Comparison of ENCODE assay signal across 12 cellular contexts in genomic region chr9:132404228-132404881, GRCh38. TPM values are rescaled to one million over a fixed set of nuclear protein-coding genes. Genes with fewer than 3 reads are reported as not detected.
A peak's percentile ranks its signal among the peaks of the same experiment; 100 is the strongest.
DNase-seq lines count a peak whose midpoint lies in the region; ATAC-seq, FAIRE-seq and TF ChIP-seq lines count a peak whose summit lies in the region.
"Had no signal": no experiment of that assay in that cellular context is flagged by ENCODE, and none has a peak within 500 bp of the region (broad histone marks: within the 10 kb centered on the region; RNA-seq: fewer than 3 reads in every experiment).

No MANE protein-coding gene starts in this region.

- no peaks in the 10 kb centered on the region for H3K27me3 ChIP-seq in testis
- no peaks in the 10 kb centered on the region for H3K27me3 ChIP-seq in BE2C

- peaks cover 13 to 14% (median 14%) of the 10 kb centered on the region in 3 donors for H3K36me3 Mint-ChIP-seq in immature natural killer cell

- peaks cover 34 to 56% of the 10 kb centered on the region in 2 donors for H3K4me1 Mint-ChIP-seq in immature natural killer cell

- H3K27ac Mint-ChIP-seq in immature natural killer cell, result peak overlapping the region; percentile 12 to 80 (median 56)
- H3K27ac Mint-ChIP-seq: dendritic cell treated with granulocyte-macrophage colony-stimulating factor and Interleukin-4, amounts not matched to agents 40 ng/mL and 50 ng/mL, for 4 days had no signal

- intact Hi-C loops in testis (cut with DNase I; ENCODE audit: low total_unique reads), result no loop called here

- 71 to 72% methylated on average over 9 of the region's 9 CpGs for WGBS in testis, 2 donors

- H3K9me3 ChIP-seq in testis, result no peaks in the 10 kb centered on the region
- H3K9me3 ChIP-seq in BE2C, result no peaks in the 10 kb centered on the region

- peak overlapping the region; percentile 18 to 65 (median 34) for H3K4me3 Mint-ChIP-seq in immature natural killer cell

- H3K4me3 ChIP-seq in AG10803 (ENCODE audit: low read length), result no peak overlapping the region
- H3K4me3 ChIP-seq in testis, result no peak overlapping the region
- H3K4me3 ChIP-seq in BE2C (ENCODE audit: low read depth, low read length), result no peak overlapping the region

- DNase-seq in AG10803 (ENCODE audit: low read depth) (peak; percentile 12), GM19239 (ENCODE audit: insufficient read length, low spot score) (no peak), immature natural killer cell (no peak), germinal center (ENCODE audit: low spot score) (no peak), testis (no peak), BE2C (no peak)
- DNase-seq in activated CD4-positive, alpha-beta T cell treated with anti-CD3 and anti-CD28 coated beads for 48 hours, result peak; percentile 32
- DNase-seq: C1 segment of cervical spinal cord, NCI-H1694, occipital lobe had no signal

- no peaks in the 10 kb centered on the region for H3K9me3 Mint-ChIP-seq in immature natural killer cell
- H3K9me3 Mint-ChIP-seq: dendritic cell treated with granulocyte-macrophage colony-stimulating factor and Interleukin-4, amounts not matched to agents 40 ng/mL and 50 ng/mL, for 4 days had no signal

- no peaks in the 10 kb centered on the region for H3K36me3 ChIP-seq in testis (ENCODE audit: low read depth, missing control alignments)
- peaks cover 21% of the 10 kb centered on the region for H3K36me3 ChIP-seq in BE2C

- TF ChIP-seq CTCF in AG10803 (conservative IDR thresholded peaks at IDR 0.05; ENCODE audit: low read length) (no peak), testis (IDR thresholded peaks at IDR 0.05) (no peak), BE2C (IDR thresholded peaks at IDR 0.05; ENCODE audit: low read depth, low read length) (no peak)

- TF ChIP-seq POLR2A in testis (IDR thresholded peaks at IDR 0.05), result no peak

- no peak overlapping the region for H3K27ac ChIP-seq in testis

- FAIRE-seq in GM19239 (lab: Jason Lieb, UNC), result peak; percentile 83

- H3K4me1 ChIP-seq in testis (peaks cover 19% of the 10 kb centered on the region), BE2C (no peaks in the 10 kb centered on the region)

- H3K27me3 Mint-ChIP-seq in immature natural killer cell (ENCODE audit: low read depth in 3 of 3), result peaks cover 4 to 11% (median 6%) of the 10 kb centered on the region in 3 donors

- ATAC-seq in HG03442 (IDR thresholded peaks at IDR 0.05; ENCODE audit: unreplicated experiment), result no peak

RNA-seq across cellular contexts. Expression of gene TTF1, which starts 2.3 kb away (rescaled TPM):
- 1 to 10 TPM; 1.5 to 6.8 (median 6.5) TPM for polyA plus RNA-seq in immature natural killer cell
- 10 to 100 TPM; 15.4 to 19.2 TPM for total RNA-seq in testis
- polyA plus RNA-seq in testis (ENCODE audit: insufficient read depth, low read depth, low replicate concordance), result 19.4 TPM
- polyA plus RNA-seq in BE2C (2012; ENCODE audit: insufficient read depth, insufficient read length, low read depth), result 9.0 TPM

RNA-seq across cellular contexts. Expression of gene CFAP77, which starts 5.7 kb away (rescaled TPM):
- not detected for polyA plus RNA-seq in immature natural killer cell
- 10 to 100 TPM; 13.6 to 20.9 TPM for total RNA-seq in testis
- 36.2 TPM for polyA plus RNA-seq in testis (ENCODE audit: insufficient read depth, low read depth, low replicate concordance)
- not detected for polyA plus RNA-seq in BE2C (2012; ENCODE audit: insufficient read depth, insufficient read length, low read depth)
- total RNA-seq: occipital lobe had no signal

RNA-seq across cellular contexts. Expression of gene SETX, which starts 49.6 kb away (rescaled TPM):
- polyA plus RNA-seq in immature natural killer cell (10 to 100 TPM; 22.9 to 55.9 (median 27.6) TPM), testis (ENCODE audit: insufficient read depth, low read depth, low replicate concordance) (74.1 TPM)
- 100 to 1,000 TPM; 109 to 157 TPM for total RNA-seq in testis
- 36.2 TPM for polyA plus RNA-seq in BE2C (2012; ENCODE audit: insufficient read depth, insufficient read length, low read depth)

Comparison
In these comparisons a context has a peak if more than half of its experiments do, and no peak if none do; other contexts are left out.
1. DNase-seq: peak in AG10803 (single experiment) and activated CD4-positive, alpha-beta T cell treated with anti-CD3 and anti-CD28 coated beads for 48 hours (single experiment); none in GM19239 (single experiment), immature natural killer cell (0 of 3), germinal center (single experiment), testis (single experiment) and BE2C (single experiment).
2. RNA of gene CFAP77, which starts 5.7 kb away (polyA plus RNA-seq): 36.2 TPM in testis (single experiment); not detected in immature natural killer cell; every median in the first group is over 10 times any median in the second.